32 cellular contexts compared by ENCODE assay signal in the genomic region with DNA sequence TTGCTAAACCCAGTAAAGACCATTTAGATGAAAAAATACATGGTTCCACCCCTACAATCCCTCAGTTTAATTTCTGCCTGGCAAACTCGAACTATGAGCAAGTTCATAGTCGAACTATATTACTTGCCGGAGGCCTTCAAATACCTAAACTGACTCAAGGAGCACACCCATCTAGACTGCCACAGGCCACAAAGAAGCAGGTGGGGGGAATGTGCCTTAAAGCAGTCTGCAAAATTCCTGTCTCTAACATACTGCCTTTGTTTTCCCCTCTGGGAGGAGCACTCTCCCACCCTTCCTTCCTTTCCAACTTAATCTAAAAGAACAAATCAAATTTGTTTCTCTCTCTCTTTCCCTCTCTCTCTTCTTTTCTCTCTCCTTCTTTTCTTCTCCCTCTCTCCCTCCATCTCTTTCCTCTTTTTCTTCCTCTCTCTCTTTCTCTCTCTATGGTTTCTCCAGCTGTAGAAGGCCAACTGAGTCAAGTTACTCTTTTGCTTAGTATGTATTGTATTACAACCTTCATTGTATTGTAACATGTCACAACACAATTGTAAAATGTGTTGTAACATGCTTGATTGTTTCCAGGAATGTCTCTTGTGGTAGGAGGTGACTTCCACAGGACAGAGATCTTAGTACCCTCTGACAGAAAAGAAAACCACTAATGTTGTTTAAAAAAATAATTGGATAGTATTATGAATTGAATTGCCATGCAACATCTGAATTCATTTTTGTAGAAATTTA.
DNase-seq lines count a peak whose midpoint lies in the region; ATAC-seq and TF ChIP-seq lines count a peak whose summit lies in the region.
"Had no signal": no experiment of that assay in that cellular context is flagged by ENCODE, and none has a peak within 500 bp of the region (broad histone marks: within the 10 kb centered on the region; RNA-seq: fewer than 3 reads in every experiment).

No MANE protein-coding gene starts in this region.

- H3K9me3 ChIP-seq in trophoblast cell (ENCODE audit: insufficient read depth, low read depth, low read length): peaks cover 2% of the 10 kb centered on the region
- H3K9me3 ChIP-seq: upper lobe of left lung had no signal

- no peak overlapping the region for H3K4me3 Mint-ChIP-seq in WTC11
- H3K4me3 Mint-ChIP-seq: activated T-cell treated with anti-CD3 and anti-CD28 coated beads, Interleukin-2, amount 50 U/mL, for 72 hours; stimulated activated memory B cell treated with anti-CD40 and anti-IgM and Interleukin-4, amounts not matched to agents 10 μg/mL and 1 μg/mL and 100 μg/mL, for 72 hours had no signal

- H4K12ac ChIP-seq in trophoblast cell (ENCODE audit: low read depth, low read length): no peak overlapping the region

- H4K91ac ChIP-seq in trophoblast cell (ENCODE audit: low read depth, low read length): no peak overlapping the region

- no peak overlapping the region for H3K23ac ChIP-seq in trophoblast cell (ENCODE audit: low read length)

- H3K27me3 Mint-ChIP-seq in WTC11 (ENCODE audit: low read depth): no peaks in the 10 kb centered on the region
- H3K27me3 Mint-ChIP-seq: stimulated activated memory B cell treated with anti-CD40 and anti-IgM and Interleukin-4, amounts not matched to agents 10 μg/mL and 1 μg/mL and 100 μg/mL, for 72 hours had no signal

- no peaks in the 10 kb centered on the region for H3K4me1 ChIP-seq in trophoblast cell (ENCODE audit: control insufficient read depth in 1 of 2, insufficient read depth in 2 of 2, low read length in 2 of 2)
- H3K4me1 ChIP-seq: upper lobe of left lung had no signal

- no peak overlapping the region for H3K18ac ChIP-seq in trophoblast cell (ENCODE audit: low read length)

- H2BK5ac ChIP-seq in trophoblast cell (ENCODE audit: low read depth, low read length, poor library complexity): no peak overlapping the region

- no peak overlapping the region for H2AK5ac ChIP-seq in trophoblast cell (ENCODE audit: low read length)

- H3K4me3 ChIP-seq in H7 (ENCODE audit: insufficient read depth, low read depth, low read length): no peak overlapping the region
- H3K4me3 ChIP-seq in trophoblast cell (ENCODE audit: low read depth, low read length): no peak overlapping the region
- H3K4me3 ChIP-seq: upper lobe of left lung had no signal

- CTCF ChIA-PET in WTC11 (lab: Charles Lee): no interaction called here

- DNase-seq in H7: peak; percentile 19
- peak; percentile 14 for DNase-seq in WTC11 (ENCODE audit: low spot score)
- peak; percentile 17 for DNase-seq in iPS-NIHi11 (ENCODE audit: low spot score)
- peak; percentile 14 to 39 for DNase-seq in trophoblast cell
- DNase-seq in activated CD4-positive, alpha-beta T cell treated with anti-CD3 and anti-CD28 coated beads for 48 hours: no peak
- no peak for DNase-seq in SIG-M5 treated with dmso at 0.1 percent for 504 hours (lab: John Stamatoyannopoulos, UW; ENCODE audit: unreplicated experiment)
- DNase-seq: activated CD4-positive, alpha-beta T cell treated with anti-CD3 and anti-CD28 coated beads, Interleukin-2, amount 50 U/mL, for 1 hour; activated naive CD4-positive, alpha-beta T cell treated with Interleukin-2 at 50 U/mL for 16 hours; activated T-cell treated with anti-CD3 and anti-CD28 coated beads, Interleukin-2, amount 50 U/mL, for 72 hours; amniotic stem cell; brain microvascular endothelial cell; C1 segment of cervical spinal cord; COR-L47; DND-41; effector CD8-positive, alpha-beta T cell; erythroblast; head of caudate nucleus; mesenchymal stem cell; NCI-H2171; NK-92 treated with Interleukin-12 subunit alpha and Interleukin-12 subunit beta, amount 100 ng/mL, for 24 hours; occipital lobe; retina; SIG-M5; stimulated activated CD4-positive, alpha-beta T cell treated with anti-CD3 and anti-CD28 coated beads, Interleukin-12 subunit alpha, Interleukin-12 subunit beta, amount 100 ng/mL, for 4 hours; stimulated activated CD4-positive, alpha-beta T cell treated with anti-CD3 and anti-CD28 coated beads, Interleukin-4, amount 100 ng/mL, for 4 hours; substantia nigra; T1000; upper lobe of left lung had no signal

- no peak overlapping the region for H3K27ac ChIP-seq in trophoblast cell (ENCODE audit: low read depth, low read length)
- H3K27ac ChIP-seq: brain microvascular endothelial cell, upper lobe of left lung had no signal

- H3K4me1 Mint-ChIP-seq in WTC11: peaks cover 27% of the 10 kb centered on the region
- H3K4me1 Mint-ChIP-seq: stimulated activated memory B cell treated with anti-CD40 and anti-IgM and Interleukin-4, amounts not matched to agents 10 μg/mL and 1 μg/mL and 100 μg/mL, for 72 hours had no signal

- WGBS in trophoblast cell (ENCODE audit: extremely low coverage, insufficient coverage, insufficient read length): no CpG with 5 or more reads among the region's 3 CpGs

- no peak overlapping the region for H3K4ac ChIP-seq in trophoblast cell (ENCODE audit: low read depth, low read length)

- peak overlapping the region; percentile 22 for H3K27ac Mint-ChIP-seq in WTC11
- H3K27ac Mint-ChIP-seq: activated T-cell treated with anti-CD3 and anti-CD28 coated beads, Interleukin-2, amount 50 U/mL, for 72 hours; stimulated activated memory B cell treated with anti-CD40 and anti-IgM and Interleukin-4, amounts not matched to agents 10 μg/mL and 1 μg/mL and 100 μg/mL, for 72 hours had no signal

- no peak overlapping the region for H3K9ac ChIP-seq in trophoblast cell (ENCODE audit: low read length)

- no peak overlapping the region for H2BK120ac ChIP-seq in trophoblast cell (ENCODE audit: insufficient read depth, low read length, poor library complexity)

- peaks cover 5% of the 10 kb centered on the region; the same call in 1 of the 2 replicates for H3K36me3 Mint-ChIP-seq in WTC11
- H3K36me3 Mint-ChIP-seq: stimulated activated memory B cell treated with anti-CD40 and anti-IgM and Interleukin-4, amounts not matched to agents 10 μg/mL and 1 μg/mL and 100 μg/mL, for 72 hours had no signal

- peaks cover 18% of the 10 kb centered on the region for H3K9me3 Mint-ChIP-seq in WTC11

- no peaks in the 10 kb centered on the region for H3K36me3 ChIP-seq in H7 (replicated peaks; ENCODE audit: control insufficient read depth, insufficient read depth, low read length)
- no peaks in the 10 kb centered on the region for H3K36me3 ChIP-seq in trophoblast cell (ENCODE audit: control insufficient read depth in 1 of 2, insufficient read depth in 2 of 2, low read length in 2 of 2)
- H3K36me3 ChIP-seq: brain microvascular endothelial cell, upper lobe of left lung had no signal

- no peak overlapping the region for H3K14ac ChIP-seq in trophoblast cell (ENCODE audit: low read length)

- H3K79me1 ChIP-seq in trophoblast cell (ENCODE audit: low read length): no peaks in the 10 kb centered on the region

- TF ChIP-seq CTCF in WTC11 (IDR thresholded peaks at IDR 0.05): no peak

- no peak overlapping the region for H2BK12ac ChIP-seq in trophoblast cell (ENCODE audit: low read length)

- H3K79me2 ChIP-seq in trophoblast cell (ENCODE audit: control insufficient read depth, insufficient read depth, low read length, poor library complexity): no peaks in the 10 kb centered on the region

- H4K8ac ChIP-seq in trophoblast cell (ENCODE audit: low read depth, low read length): no peak overlapping the region

- no peaks in the 10 kb centered on the region for H3K27me3 ChIP-seq in H7 (ENCODE audit: control insufficient read depth, insufficient read depth, low read length)
- H3K27me3 ChIP-seq in trophoblast cell (ENCODE audit: insufficient read depth, low read length): no peaks in the 10 kb centered on the region
- H3K27me3 ChIP-seq: brain microvascular endothelial cell, upper lobe of left lung had no signal

- no peak overlapping the region for H2AFZ ChIP-seq in trophoblast cell (ENCODE audit: insufficient read depth, low read length, poor library complexity)

- peak; percentile 97 for ATAC-seq in WTC11
- no peak for ATAC-seq in HG03025 (IDR thresholded peaks at IDR 0.05; ENCODE audit: low FRiP score, unreplicated experiment)
- ATAC-seq: activated T-cell treated with anti-CD3 and anti-CD28 coated beads, Interleukin-2, amount 50 U/mL, for 72 hours; left lobe of liver; Panc1; stimulated activated memory B cell treated with anti-CD40 and anti-IgM and Interleukin-4, amounts not matched to agents 10 μg/mL and 1 μg/mL and 100 μg/mL, for 72 hours had no signal

- POLR2A ChIA-PET in WTC11 (lab: Charles Lee): no interaction called here

- no peak overlapping the region for H3K4me2 ChIP-seq in trophoblast cell (ENCODE audit: low read length)

TF ChIP-seq in WTC11, 78 proteins besides CTCF, POLR2A, EP300 and RAD21 (continues in another document):
- TF ChIP-seq SP1 (CRISPR knock-in tag; conservative IDR thresholded peaks at IDR 0.05) (no peak), ZNF671 (CRISPR knock-in tag; IDR thresholded peaks at IDR 0.05) (no peak)
- TF ChIP-seq, protein P1, sequence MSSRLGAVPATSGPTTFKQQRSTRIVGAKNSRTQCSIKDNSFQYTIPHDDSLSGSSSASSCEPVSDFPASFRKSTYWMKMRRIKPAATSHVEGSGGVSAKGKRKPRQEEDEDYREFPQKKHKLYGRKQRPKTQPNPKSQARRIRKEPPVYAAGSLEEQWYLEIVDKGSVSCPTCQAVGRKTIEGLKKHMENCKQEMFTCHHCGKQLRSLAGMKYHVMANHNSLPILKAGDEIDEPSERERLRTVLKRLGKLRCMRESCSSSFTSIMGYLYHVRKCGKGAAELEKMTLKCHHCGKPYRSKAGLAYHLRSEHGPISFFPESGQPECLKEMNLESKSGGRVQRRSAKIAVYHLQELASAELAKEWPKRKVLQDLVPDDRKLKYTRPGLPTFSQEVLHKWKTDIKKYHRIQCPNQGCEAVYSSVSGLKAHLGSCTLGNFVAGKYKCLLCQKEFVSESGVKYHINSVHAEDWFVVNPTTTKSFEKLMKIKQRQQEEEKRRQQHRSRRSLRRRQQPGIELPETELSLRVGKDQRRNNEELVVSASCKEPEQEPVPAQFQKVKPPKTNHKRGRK (CRISPR knock-in tag; IDR thresholded peaks at IDR 0.05; ENCODE audit: borderline replicate concordance): no peak

Comparison
In these comparisons a context has a peak if more than half of its experiments do, and no peak if none do; other contexts are left out.
1. DNase-seq: peak in H7 (single experiment), WTC11 (single experiment), iPS-NIHi11 (single experiment) and trophoblast cell (2 of 2); none in activated CD4-positive, alpha-beta T cell treated with anti-CD3 and anti-CD28 coated beads for 48 hours (single experiment) and SIG-M5 treated with dmso at 0.1 percent for 504 hours (single experiment).